1 cellular context compared by ENCODE assay signal in genomic region chr11:35355102-35355749, GRCh38.
TF ChIP-seq lines count a peak whose summit lies in the region.

No MANE protein-coding gene starts in this region.

TF ChIP-seq in WTC11, 78 proteins besides CTCF, POLR2A, EP300 and RAD21 (continued from another document):
- TF ChIP-seq NR1H2 (CRISPR knock-in tag; IDR thresholded peaks at IDR 0.05) (no peak), ZBTB21 (CRISPR knock-in tag; IDR thresholded peaks at IDR 0.05; ENCODE audit: borderline replicate concordance) (no peak), TCF7 (CRISPR knock-in tag; IDR thresholded peaks at IDR 0.05; ENCODE audit: low read depth) (no peak), ZBTB43 (CRISPR knock-in tag; IDR thresholded peaks at IDR 0.05) (no peak), NFATC4 (CRISPR knock-in tag; IDR thresholded peaks at IDR 0.05) (no peak), ATF1 (CRISPR knock-in tag; IDR thresholded peaks at IDR 0.05) (no peak), CDX4 (CRISPR knock-in tag; IDR thresholded peaks at IDR 0.05; ENCODE audit: borderline replicate concordance) (no peak), ZSCAN18 (CRISPR knock-in tag; IDR thresholded peaks at IDR 0.05) (no peak), IRF2 (CRISPR knock-in tag; IDR thresholded peaks at IDR 0.05; ENCODE audit: borderline replicate concordance, low read depth) (no peak)
